ENCODE assay signal across 9 cellular contexts in the genomic region with DNA sequence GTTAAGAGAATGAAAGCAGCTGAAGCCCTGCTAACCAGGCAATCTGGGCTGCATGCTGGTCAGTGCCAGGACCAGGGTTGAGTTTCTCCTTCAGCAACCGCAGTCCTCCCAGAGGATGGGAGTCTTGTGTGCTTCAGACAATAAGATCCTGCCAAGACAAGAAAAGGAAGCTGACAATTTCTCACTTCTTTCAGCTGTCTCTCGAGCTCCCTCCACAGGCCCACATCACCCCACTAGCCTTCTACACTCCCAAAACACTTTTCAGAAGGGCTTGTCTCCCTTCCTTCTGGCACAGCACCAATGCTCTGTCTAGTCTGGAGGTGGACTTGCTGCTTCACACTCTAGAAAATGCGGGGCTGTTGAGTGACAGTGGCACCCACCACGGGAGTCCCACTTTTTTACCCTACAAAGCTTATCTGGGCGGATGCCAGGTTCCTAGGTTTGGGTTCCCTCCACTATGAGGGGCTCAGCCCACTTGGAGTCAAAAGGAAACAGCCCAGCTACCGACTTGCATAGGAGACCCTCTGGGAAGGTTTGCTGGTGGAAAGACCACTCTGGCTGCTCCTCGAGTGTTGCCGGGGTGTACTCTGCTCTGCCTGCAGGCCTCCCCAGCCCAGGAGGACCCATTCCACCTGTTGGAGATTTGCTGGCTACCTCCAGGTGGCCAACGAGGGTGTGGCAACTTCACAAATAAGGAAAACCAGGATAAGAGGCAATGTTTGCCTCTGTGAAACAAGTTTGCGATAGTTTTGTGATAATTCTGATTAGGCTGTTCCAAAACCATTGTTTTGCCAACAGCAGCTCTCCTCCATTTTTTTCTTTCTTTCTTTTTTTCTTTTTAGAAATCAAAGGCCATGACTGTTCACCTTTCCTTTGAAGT.
DNase-seq lines count a peak whose midpoint lies in the region; ATAC-seq and TF ChIP-seq lines count a peak whose summit lies in the region.
"Had no signal": no experiment of that assay in that cellular context is flagged by ENCODE, and none has a peak within 500 bp of the region (broad histone marks: within the 10 kb centered on the region; RNA-seq: fewer than 3 reads in every experiment).

No MANE protein-coding gene starts in this region.

- no peaks in the 10 kb centered on the region for H3K9me3 ChIP-seq in T-helper 17 cell (ENCODE audit: control insufficient read depth, low read length, poor library complexity, severe bottlenecking)
- H3K9me3 ChIP-seq in endodermal cell (ENCODE audit: control insufficient read depth, low read length) = no peaks in the 10 kb centered on the region
- no peaks in the 10 kb centered on the region for H3K9me3 ChIP-seq in thyroid gland
- H3K9me3 ChIP-seq: BLaER1 treated with 17β-estradiol and CSF1 and Interleukin-3, amounts not matched to agents 10 nM and 100 nM had no signal

- H3K4me1 Mint-ChIP-seq in T-helper 17 cell (peaks cover 16% of the 10 kb centered on the region), endodermal cell (peaks cover 25% of the 10 kb centered on the region), CD14-positive monocyte (peaks cover 20% of the 10 kb centered on the region)

- 73 to 80% methylated on average over 3 to 10 of the region's 10 CpGs for WGBS in endodermal cell (ENCODE audit: insufficient coverage in 1 of 2, insufficient read length in 1 of 2), 2 experiments
- WGBS in thyroid gland, 2 donors = 70 to 80% methylated on average over 9 to 10 of the region's 10 CpGs

- H3K36me3 Mint-ChIP-seq in T-helper 17 cell (ENCODE audit: low read depth) (no peaks in the 10 kb centered on the region), endodermal cell (ENCODE audit: low read depth) (no peaks in the 10 kb centered on the region), CD14-positive monocyte (no peaks in the 10 kb centered on the region)

- peaks cover 4% of the 10 kb centered on the region for H3K27me3 Mint-ChIP-seq in T-helper 17 cell
- H3K27me3 Mint-ChIP-seq in endodermal cell (ENCODE audit: insufficient read depth) = no peaks in the 10 kb centered on the region
- H3K27me3 Mint-ChIP-seq in CD14-positive monocyte (ENCODE audit: low read depth in 3 of 3) = peaks cover 1 to 5% (median 2%) of the 10 kb centered on the region in 3 donors

- DNase-seq in SIG-M5 treated with dmso at 0.1 percent for 504 hours (lab: John Stamatoyannopoulos, UW; ENCODE audit: unreplicated experiment) (peak; percentile 58), SIG-M5 (lab: John Stamatoyannopoulos, UW) (no peak), T-helper 17 cell (peak in 2 of 3 donors; percentile 38 to 39), endodermal cell (peak; percentile 62), thyroid gland (peak; percentile 22 to 42), hypothalamus (lab: John Stamatoyannopoulos, UW) (no peak), CD14-positive monocyte (ENCODE audit: low spot score) (no peak)

- H3K27ac ChIP-seq in endodermal cell (ENCODE audit: low read depth, low read length) (no peak overlapping the region), thyroid gland (no peak overlapping the region)
- H3K27ac ChIP-seq: BLaER1 treated with 17β-estradiol and CSF1 and Interleukin-3, amounts not matched to agents 10 nM and 100 nM had no signal

- H3K4me3 Mint-ChIP-seq in T-helper 17 cell (no peak overlapping the region), endodermal cell (no peak overlapping the region), CD14-positive monocyte (no peak overlapping the region)

- H3K4me3 ChIP-seq in endodermal cell (ENCODE audit: low read length) (no peak overlapping the region), thyroid gland (replicated peaks in 1 of 3) (no peak overlapping the region)
- H3K4me3 ChIP-seq: BLaER1 treated with 17β-estradiol and CSF1 and Interleukin-3, amounts not matched to agents 10 nM and 100 nM had no signal

- H3K9ac ChIP-seq in endodermal cell (ENCODE audit: extremely low read depth, low read length, poor library complexity, severe bottlenecking) = no peak overlapping the region
- H3K9ac ChIP-seq: BLaER1 treated with 17β-estradiol and CSF1 and Interleukin-3, amounts not matched to agents 10 nM and 100 nM had no signal

- H3K27me3 ChIP-seq in endodermal cell (ENCODE audit: control insufficient read depth, insufficient read depth, low read length, poor library complexity, severe bottlenecking) = no peaks in the 10 kb centered on the region
- no peaks in the 10 kb centered on the region for H3K27me3 ChIP-seq in thyroid gland
- H3K27me3 ChIP-seq: BLaER1 treated with 17β-estradiol and CSF1 and Interleukin-3, amounts not matched to agents 10 nM and 100 nM had no signal

- TF ChIP-seq CTCF in endodermal cell (conservative IDR thresholded peaks at IDR 0.05) (peak; percentile 59), thyroid gland (IDR thresholded peaks at IDR 0.05) (peak in 2 of 6 experiments; percentile 19 to 32), CD14-positive monocyte (IDR thresholded peaks at IDR 0.05) (no peak)

- no peaks in the 10 kb centered on the region for H3K36me3 ChIP-seq in endodermal cell (ENCODE audit: control insufficient read depth, insufficient read depth, low read length)
- H3K36me3 ChIP-seq in thyroid gland = no peaks in the 10 kb centered on the region
- H3K36me3 ChIP-seq: BLaER1 treated with 17β-estradiol and CSF1 and Interleukin-3, amounts not matched to agents 10 nM and 100 nM had no signal

- TF ChIP-seq POLR2A in thyroid gland (IDR thresholded peaks at IDR 0.05) = no peak

- intact Hi-C loops in thyroid gland (cut with DNase I) (loop anchor here (10.0 kb wide), 1 partner anchor 130 kb away; no protein-coding TSS in a partner anchor), CD14-positive monocyte (cut with micrococcal nuclease) (no loop called here)

- no peaks in the 10 kb centered on the region for H3K9me3 Mint-ChIP-seq in endodermal cell
- H3K9me3 Mint-ChIP-seq in CD14-positive monocyte = peaks cover 0 to 1% (median 0%) of the 10 kb centered on the region in 7 donors

- ATAC-seq in HG02870 (IDR thresholded peaks at IDR 0.05; ENCODE audit: unreplicated experiment) (peak; percentile 60), T-helper 17 cell (peak; percentile 84)

- H3K4me1 ChIP-seq in endodermal cell (ENCODE audit: control insufficient read depth, insufficient read depth, low read length) (peaks cover 5% of the 10 kb centered on the region), thyroid gland (peaks cover 0 to 16% of the 10 kb centered on the region in 2 donors)

- H3K27ac Mint-ChIP-seq in T-helper 17 cell (no peak overlapping the region), endodermal cell (no peak overlapping the region), CD14-positive monocyte (no peak overlapping the region)

Comparison
In these comparisons a context has a peak if more than half of its experiments do, and no peak if none do; other contexts are left out.
1. DNase-seq: peak in SIG-M5 treated with dmso at 0.1 percent for 504 hours (single experiment), T-helper 17 cell (2 of 3), endodermal cell (single experiment) and thyroid gland (2 of 2); none in SIG-M5 (single experiment), hypothalamus (0 of 51) and CD14-positive monocyte (single experiment).